Comparison of ENCODE assay signal across 23 cellular contexts in the genomic region with DNA sequence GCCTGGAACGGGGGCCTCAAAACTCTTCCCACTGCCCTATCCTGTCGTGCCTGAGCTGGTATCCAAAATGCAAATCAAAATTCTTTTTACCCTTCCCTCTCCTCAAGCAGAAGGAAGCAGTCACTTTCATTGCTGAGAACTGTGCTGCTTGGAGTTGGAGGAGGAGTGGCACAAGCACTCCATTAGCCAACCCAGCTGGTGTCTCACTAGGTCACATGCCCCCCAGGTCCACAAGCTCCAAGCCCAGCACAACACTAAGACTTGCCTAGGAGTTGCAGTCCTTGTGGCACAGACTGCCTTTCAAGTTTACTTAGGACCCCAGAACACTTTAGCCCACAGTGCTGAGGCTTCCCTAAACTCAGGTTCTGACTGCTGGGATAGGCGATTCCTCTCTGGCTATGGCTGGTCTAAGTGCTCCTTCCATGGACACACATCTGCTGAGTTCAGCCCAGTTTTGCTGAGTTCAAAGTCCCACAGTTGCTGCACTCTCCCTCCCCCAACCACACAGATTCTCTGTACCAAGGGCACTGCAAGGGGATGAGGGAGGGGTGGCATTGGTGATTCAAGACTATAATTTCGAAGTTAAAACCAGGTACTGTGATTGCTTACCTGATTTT.
"Had no signal": no experiment of that assay in that cellular context is flagged by ENCODE, and none has a peak within 500 bp of the region (broad histone marks: within the 10 kb centered on the region; RNA-seq: fewer than 3 reads in every experiment).

No MANE protein-coding gene starts in this region.

- H3K27ac ChIP-seq: dorsolateral prefrontal cortex, prostate gland, right atrium auricular region, skin epidermis, spleen, testis, tibial artery had no signal

- H3K4me1 Mint-ChIP-seq: mesothelial cell of epicardium; nephron; stimulated activated memory B cell treated with anti-CD40 and anti-IgM and Interleukin-4, amounts not matched to agents 10 μg/mL and 1 μg/mL and 100 μg/mL, for 72 hours had no signal

- H3K4me1 ChIP-seq: prostate gland, right atrium auricular region, spleen, testis, tibial artery had no signal

- ATAC-seq: mucosa of descending colon; stimulated activated memory B cell treated with anti-CD40 and anti-IgM and Interleukin-4, amounts not matched to agents 10 μg/mL and 1 μg/mL and 100 μg/mL, for 72 hours; stimulated activated naive CD8-positive, alpha-beta T cell treated with anti-CD3 and anti-CD28 coated beads, Interleukin-15, Interleukin-2, amounts not matched to agents 100 U/mL and 50 U/mL, for 24 hours had no signal

- H3K27me3 ChIP-seq: dorsolateral prefrontal cortex, right atrium auricular region, spleen, testis, tibial artery had no signal

- H3K27me3 Mint-ChIP-seq: naive B cell; stimulated activated memory B cell treated with anti-CD40 and anti-IgM and Interleukin-4, amounts not matched to agents 10 μg/mL and 1 μg/mL and 100 μg/mL, for 72 hours; type B pancreatic cell had no signal

- DNase-seq: dorsolateral prefrontal cortex; effector CD4-positive, alpha-beta T cell; head of caudate nucleus; mesenchymal stem cell; mucosa of descending colon; naive B cell; nucleus accumbens; spleen; stimulated activated CD4-positive, alpha-beta T cell treated with anti-CD3 and anti-CD28 coated beads, Interleukin-4, amount 100 ng/mL, for 4 hours; stimulated activated naive CD8-positive, alpha-beta T cell treated with anti-CD3 and anti-CD28 coated beads, Interleukin-15, Interleukin-2, amounts not matched to agents 100 U/mL and 50 U/mL, for 24 hours; substantia nigra; testis; tibial artery had no signal

- H3K4me3 ChIP-seq: dorsolateral prefrontal cortex, mucosa of descending colon, prostate gland, right atrium auricular region, skin epidermis, spleen, testis, tibial artery had no signal

- H3K36me3 ChIP-seq: prostate gland, right atrium auricular region, tibial artery had no signal

- H3K27ac Mint-ChIP-seq: mesothelial cell of epicardium; nephron; stimulated activated memory B cell treated with anti-CD40 and anti-IgM and Interleukin-4, amounts not matched to agents 10 μg/mL and 1 μg/mL and 100 μg/mL, for 72 hours; type B pancreatic cell had no signal

- H3K4me3 Mint-ChIP-seq: mesothelial cell of epicardium; naive B cell; nephron; stimulated activated memory B cell treated with anti-CD40 and anti-IgM and Interleukin-4, amounts not matched to agents 10 μg/mL and 1 μg/mL and 100 μg/mL, for 72 hours; type B pancreatic cell had no signal

- H3K9me3 ChIP-seq: mucosa of descending colon, prostate gland, testis, tibial artery had no signal

- FAIRE-seq: colon, frontal cortex, keratinocyte had no signal
